2 cellular contexts compared by ENCODE assay signal in genomic region chr6:26003102-26003694, GRCh38.
TF ChIP-seq lines count a peak whose summit lies in the region.

No MANE protein-coding gene starts in this region.

TF ChIP-seq in IMR-90, 13 proteins besides CTCF, POLR2A, EP300 and RAD21:
- TF ChIP-seq MXI1 (IDR thresholded peaks at IDR 0.05; ENCODE audit: borderline replicate concordance, low read depth, low read length) (no peak), CEBPB (IDR thresholded peaks at IDR 0.05; ENCODE audit: low read depth, low read length) (peak; percentile 61), SMC3 (IDR thresholded peaks at IDR 0.05; ENCODE audit: low read depth, low read length) (peak; percentile 71)

TF ChIP-seq in GM12878, 131 proteins besides CTCF, POLR2A, EP300 and RAD21:
- no peak for TF ChIP-seq DPF2 (IDR thresholded peaks at IDR 0.05)
- peak; percentile 68 for TF ChIP-seq RUNX3 (IDR thresholded peaks at IDR 0.05; ENCODE audit: low read length)
- no peak for TF ChIP-seq ATF3 (IDR thresholded peaks at IDR 0.05; ENCODE audit: borderline replicate concordance, extremely low read depth, low read depth, low read length)
- no peak for TF ChIP-seq FOXK2 (IDR thresholded peaks at IDR 0.05)
- no peak for TF ChIP-seq ELK1 (IDR thresholded peaks at IDR 0.05; ENCODE audit: low read depth, low read length)
- TF ChIP-seq ZNF274 (IDR thresholded peaks at IDR 0.05; ENCODE audit: insufficient read depth, insufficient read length), result no peak
- 0 out of 2 replicates have a peak, but pooled peaks have one; percentile 31 for TF ChIP-seq YY1 (IDR thresholded peaks at IDR 0.05; ENCODE audit: low read depth, low read length)
- 0 out of 2 replicates have a peak, but pooled peaks have one; percentile 26 for TF ChIP-seq IKZF1 (conservative IDR thresholded peaks at IDR 0.05)
- TF ChIP-seq SPI1 (IDR thresholded peaks at IDR 0.05; ENCODE audit: borderline replicate concordance, insufficient read depth, low read depth, low read length), result no peak
- no peak for TF ChIP-seq NBN (IDR thresholded peaks at IDR 0.05)
- TF ChIP-seq BCL3 (IDR thresholded peaks at IDR 0.05; ENCODE audit: borderline replicate concordance, insufficient read depth, low read depth, low read length, poor library complexity, severe bottlenecking), result no peak
- no peak for TF ChIP-seq SUPT20H (IDR thresholded peaks at IDR 0.05; ENCODE audit: borderline replicate concordance, control insufficient read depth, low read depth, low read length)
- TF ChIP-seq RAD51 (IDR thresholded peaks at IDR 0.05), result no peak
- no peak for TF ChIP-seq IRF4 (IDR thresholded peaks at IDR 0.05; ENCODE audit: low read depth, low read length)
- TF ChIP-seq CBX5 (IDR thresholded peaks at IDR 0.05; ENCODE audit: low read depth), result no peak
- no peak for TF ChIP-seq PKNOX1 (IDR thresholded peaks at IDR 0.05)
- no peak for TF ChIP-seq HDAC6 (IDR thresholded peaks at IDR 0.05; ENCODE audit: unreplicated experiment)
- no peak for TF ChIP-seq NR2C2 (IDR thresholded peaks at IDR 0.05; ENCODE audit: borderline replicate concordance, control insufficient read depth, insufficient read length, low read depth)
- TF ChIP-seq ZBED1 (IDR thresholded peaks at IDR 0.05; ENCODE audit: borderline replicate concordance), result no peak
- no peak for TF ChIP-seq E2F4 (IDR thresholded peaks at IDR 0.05; ENCODE audit: low read depth, low read length)
- TF ChIP-seq EGR1 (IDR thresholded peaks at IDR 0.05; ENCODE audit: borderline replicate concordance in 1 of 2, low read depth in 2 of 2, low read length in 2 of 2), result no peak
- no peak for TF ChIP-seq ZNF622 (IDR thresholded peaks at IDR 0.05)
- no peak for TF ChIP-seq NKRF (conservative IDR thresholded peaks at IDR 0.05)
- no peak for TF ChIP-seq TCF12 (IDR thresholded peaks at IDR 0.05; ENCODE audit: low read depth, low read length)
- no peak for TF ChIP-seq RB1 (IDR thresholded peaks at IDR 0.05; ENCODE audit: borderline replicate concordance)
- TF ChIP-seq SMC3 (IDR thresholded peaks at IDR 0.05; ENCODE audit: borderline replicate concordance, low read length), result peak; percentile 81
- no peak for TF ChIP-seq TARDBP (IDR thresholded peaks at IDR 0.05; ENCODE audit: borderline replicate concordance)
- TF ChIP-seq EED (IDR thresholded peaks at IDR 0.05; ENCODE audit: low read depth), result no peak
- TF ChIP-seq MEF2B (IDR thresholded peaks at IDR 0.05; ENCODE audit: partially characterized antibody, poor library complexity, severe bottlenecking), result no peak
- TF ChIP-seq SMARCA5 (IDR thresholded peaks at IDR 0.05), result no peak
- TF ChIP-seq KDM1A (IDR thresholded peaks at IDR 0.05; ENCODE audit: borderline replicate concordance), result no peak
- no peak for TF ChIP-seq JUNB (IDR thresholded peaks at IDR 0.05)
- TF ChIP-seq NFYA (IDR thresholded peaks at IDR 0.05; ENCODE audit: borderline replicate concordance, low read depth, low read length), result no peak
- no peak for TF ChIP-seq CEBPZ (IDR thresholded peaks at IDR 0.05; ENCODE audit: low read depth, low read length)
- no peak for TF ChIP-seq ZNF384 (IDR thresholded peaks at IDR 0.05; ENCODE audit: borderline replicate concordance, low read depth, low read length)
- TF ChIP-seq MXI1 (IDR thresholded peaks at IDR 0.05; ENCODE audit: low read depth, low read length), result no peak
- TF ChIP-seq MLLT1 (IDR thresholded peaks at IDR 0.05), result no peak
- no peak for TF ChIP-seq ZNF592 (IDR thresholded peaks at IDR 0.05)
- TF ChIP-seq BHLHE40 (IDR thresholded peaks at IDR 0.05; ENCODE audit: borderline replicate concordance in 1 of 2, low read depth in 2 of 2, low read length in 1 of 2), result no peak
- TF ChIP-seq FOS (IDR thresholded peaks at IDR 0.05; ENCODE audit: borderline replicate concordance, extremely low read depth, insufficient read length), result no peak
- no peak for TF ChIP-seq IRF5 (IDR thresholded peaks at IDR 0.05; ENCODE audit: borderline replicate concordance)
- TF ChIP-seq IKZF2 (IDR thresholded peaks at IDR 0.05), result peak; percentile 13 to 35; a peak in 1 of 4 replicates
